Comparison of ENCODE assay signal across 2 cellular contexts in the genomic region with DNA sequence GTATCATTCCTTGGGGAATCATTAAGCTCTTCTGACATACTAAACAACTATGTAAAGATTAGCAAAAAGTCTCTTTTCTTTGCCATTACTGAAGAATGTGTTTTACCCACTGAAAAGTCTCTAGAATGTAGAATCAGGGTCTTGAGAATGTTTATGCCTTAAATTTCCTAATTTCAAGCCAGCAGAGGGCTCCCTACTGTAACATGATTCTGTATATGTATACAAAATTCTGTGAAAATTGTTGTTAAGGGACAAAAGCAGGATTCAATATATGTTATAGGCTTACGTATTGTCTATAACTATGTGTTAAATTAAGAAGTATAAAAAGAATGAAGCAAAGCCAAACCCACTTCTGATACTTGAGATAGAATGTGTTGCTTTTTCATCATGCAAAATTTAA.
TF ChIP-seq lines count a peak whose summit lies in the region.

No MANE protein-coding gene starts in this region.

TF ChIP-seq in liver, 16 proteins besides CTCF, POLR2A, EP300 and RAD21 (continued from another document):
- TF ChIP-seq, protein P1, sequence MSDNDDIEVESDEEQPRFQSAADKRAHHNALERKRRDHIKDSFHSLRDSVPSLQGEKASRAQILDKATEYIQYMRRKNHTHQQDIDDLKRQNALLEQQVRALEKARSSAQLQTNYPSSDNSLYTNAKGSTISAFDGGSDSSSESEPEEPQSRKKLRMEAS (IDR thresholded peaks at IDR 0.05), result no peak
- TF ChIP-seq, protein P2, sequence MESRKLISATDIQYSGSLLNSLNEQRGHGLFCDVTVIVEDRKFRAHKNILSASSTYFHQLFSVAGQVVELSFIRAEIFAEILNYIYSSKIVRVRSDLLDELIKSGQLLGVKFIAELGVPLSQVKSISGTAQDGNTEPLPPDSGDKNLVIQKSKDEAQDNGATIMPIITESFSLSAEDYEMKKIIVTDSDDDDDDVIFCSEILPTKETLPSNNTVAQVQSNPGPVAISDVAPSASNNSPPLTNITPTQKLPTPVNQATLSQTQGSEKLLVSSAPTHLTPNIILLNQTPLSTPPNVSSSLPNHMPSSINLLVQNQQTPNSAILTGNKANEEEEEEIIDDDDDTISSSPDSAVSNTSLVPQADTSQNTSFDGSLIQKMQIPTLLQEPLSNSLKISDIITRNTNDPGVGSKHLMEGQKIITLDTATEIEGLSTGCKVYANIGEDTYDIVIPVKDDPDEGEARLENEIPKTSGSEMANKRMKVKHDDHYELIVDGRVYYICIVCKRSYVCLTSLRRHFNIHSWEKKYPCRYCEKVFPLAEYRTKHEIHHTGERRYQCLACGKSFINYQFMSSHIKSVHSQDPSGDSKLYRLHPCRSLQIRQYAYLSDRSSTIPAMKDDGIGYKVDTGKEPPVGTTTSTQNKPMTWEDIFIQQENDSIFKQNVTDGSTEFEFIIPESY (IDR thresholded peaks at IDR 0.05), result no peak
- TF ChIP-seq, protein P3, sequence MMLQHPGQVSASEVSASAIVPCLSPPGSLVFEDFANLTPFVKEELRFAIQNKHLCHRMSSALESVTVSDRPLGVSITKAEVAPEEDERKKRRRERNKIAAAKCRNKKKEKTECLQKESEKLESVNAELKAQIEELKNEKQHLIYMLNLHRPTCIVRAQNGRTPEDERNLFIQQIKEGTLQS (IDR thresholded peaks at IDR 0.05), result no peak
- TF ChIP-seq SP1 (IDR thresholded peaks at IDR 0.05), result no peak
- no peak for TF ChIP-seq EGR1 (IDR thresholded peaks at IDR 0.05; ENCODE audit: low read depth in 2 of 2)
- TF ChIP-seq, protein P4, sequence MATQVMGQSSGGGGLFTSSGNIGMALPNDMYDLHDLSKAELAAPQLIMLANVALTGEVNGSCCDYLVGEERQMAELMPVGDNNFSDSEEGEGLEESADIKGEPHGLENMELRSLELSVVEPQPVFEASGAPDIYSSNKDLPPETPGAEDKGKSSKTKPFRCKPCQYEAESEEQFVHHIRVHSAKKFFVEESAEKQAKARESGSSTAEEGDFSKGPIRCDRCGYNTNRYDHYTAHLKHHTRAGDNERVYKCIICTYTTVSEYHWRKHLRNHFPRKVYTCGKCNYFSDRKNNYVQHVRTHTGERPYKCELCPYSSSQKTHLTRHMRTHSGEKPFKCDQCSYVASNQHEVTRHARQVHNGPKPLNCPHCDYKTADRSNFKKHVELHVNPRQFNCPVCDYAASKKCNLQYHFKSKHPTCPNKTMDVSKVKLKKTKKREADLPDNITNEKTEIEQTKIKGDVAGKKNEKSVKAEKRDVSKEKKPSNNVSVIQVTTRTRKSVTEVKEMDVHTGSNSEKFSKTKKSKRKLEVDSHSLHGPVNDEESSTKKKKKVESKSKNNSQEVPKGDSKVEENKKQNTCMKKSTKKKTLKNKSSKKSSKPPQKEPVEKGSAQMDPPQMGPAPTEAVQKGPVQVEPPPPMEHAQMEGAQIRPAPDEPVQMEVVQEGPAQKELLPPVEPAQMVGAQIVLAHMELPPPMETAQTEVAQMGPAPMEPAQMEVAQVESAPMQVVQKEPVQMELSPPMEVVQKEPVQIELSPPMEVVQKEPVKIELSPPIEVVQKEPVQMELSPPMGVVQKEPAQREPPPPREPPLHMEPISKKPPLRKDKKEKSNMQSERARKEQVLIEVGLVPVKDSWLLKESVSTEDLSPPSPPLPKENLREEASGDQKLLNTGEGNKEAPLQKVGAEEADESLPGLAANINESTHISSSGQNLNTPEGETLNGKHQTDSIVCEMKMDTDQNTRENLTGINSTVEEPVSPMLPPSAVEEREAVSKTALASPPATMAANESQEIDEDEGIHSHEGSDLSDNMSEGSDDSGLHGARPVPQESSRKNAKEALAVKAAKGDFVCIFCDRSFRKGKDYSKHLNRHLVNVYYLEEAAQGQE (IDR thresholded peaks at IDR 0.05), result no peak

TF ChIP-seq in HepG2, 621 proteins besides CTCF, POLR2A, EP300 and RAD21 (continued from another document):
- TF ChIP-seq, protein P5, sequence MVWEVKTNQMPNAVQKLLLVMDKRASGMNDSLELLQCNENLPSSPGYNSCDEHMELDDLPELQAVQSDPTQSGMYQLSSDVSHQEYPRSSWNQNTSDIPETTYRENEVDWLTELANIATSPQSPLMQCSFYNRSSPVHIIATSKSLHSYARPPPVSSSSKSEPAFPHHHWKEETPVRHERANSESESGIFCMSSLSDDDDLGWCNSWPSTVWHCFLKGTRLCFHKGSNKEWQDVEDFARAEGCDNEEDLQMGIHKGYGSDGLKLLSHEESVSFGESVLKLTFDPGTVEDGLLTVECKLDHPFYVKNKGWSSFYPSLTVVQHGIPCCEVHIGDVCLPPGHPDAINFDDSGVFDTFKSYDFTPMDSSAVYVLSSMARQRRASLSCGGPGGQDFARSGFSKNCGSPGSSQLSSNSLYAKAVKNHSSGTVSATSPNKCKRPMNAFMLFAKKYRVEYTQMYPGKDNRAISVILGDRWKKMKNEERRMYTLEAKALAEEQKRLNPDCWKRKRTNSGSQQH (CRISPR knock-in tag; IDR thresholded peaks at IDR 0.05; ENCODE audit: low read depth), result no peak
- TF ChIP-seq, protein P6, sequence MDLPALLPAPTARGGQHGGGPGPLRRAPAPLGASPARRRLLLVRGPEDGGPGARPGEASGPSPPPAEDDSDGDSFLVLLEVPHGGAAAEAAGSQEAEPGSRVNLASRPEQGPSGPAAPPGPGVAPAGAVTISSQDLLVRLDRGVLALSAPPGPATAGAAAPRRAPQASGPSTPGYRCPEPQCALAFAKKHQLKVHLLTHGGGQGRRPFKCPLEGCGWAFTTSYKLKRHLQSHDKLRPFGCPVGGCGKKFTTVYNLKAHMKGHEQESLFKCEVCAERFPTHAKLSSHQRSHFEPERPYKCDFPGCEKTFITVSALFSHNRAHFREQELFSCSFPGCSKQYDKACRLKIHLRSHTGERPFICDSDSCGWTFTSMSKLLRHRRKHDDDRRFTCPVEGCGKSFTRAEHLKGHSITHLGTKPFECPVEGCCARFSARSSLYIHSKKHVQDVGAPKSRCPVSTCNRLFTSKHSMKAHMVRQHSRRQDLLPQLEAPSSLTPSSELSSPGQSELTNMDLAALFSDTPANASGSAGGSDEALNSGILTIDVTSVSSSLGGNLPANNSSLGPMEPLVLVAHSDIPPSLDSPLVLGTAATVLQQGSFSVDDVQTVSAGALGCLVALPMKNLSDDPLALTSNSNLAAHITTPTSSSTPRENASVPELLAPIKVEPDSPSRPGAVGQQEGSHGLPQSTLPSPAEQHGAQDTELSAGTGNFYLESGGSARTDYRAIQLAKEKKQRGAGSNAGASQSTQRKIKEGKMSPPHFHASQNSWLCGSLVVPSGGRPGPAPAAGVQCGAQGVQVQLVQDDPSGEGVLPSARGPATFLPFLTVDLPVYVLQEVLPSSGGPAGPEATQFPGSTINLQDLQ (CRISPR knock-in tag; IDR thresholded peaks at IDR 0.05), result no peak
- TF ChIP-seq ZNF367 (CRISPR knock-in tag; IDR thresholded peaks at IDR 0.05; ENCODE audit: borderline replicate concordance), result no peak
- TF ChIP-seq TCF7 (IDR thresholded peaks at IDR 0.05; ENCODE audit: low read depth), result no peak
- TF ChIP-seq GFI1 (CRISPR knock-in tag; IDR thresholded peaks at IDR 0.05; ENCODE audit: borderline replicate concordance), result no peak
- TF ChIP-seq SRSF1 (optimal IDR thresholded peaks at IDR 0.05; ENCODE audit: low read depth, low read length), result no peak
